ENCODE assay signal across 8 cellular contexts in the genomic region with DNA sequence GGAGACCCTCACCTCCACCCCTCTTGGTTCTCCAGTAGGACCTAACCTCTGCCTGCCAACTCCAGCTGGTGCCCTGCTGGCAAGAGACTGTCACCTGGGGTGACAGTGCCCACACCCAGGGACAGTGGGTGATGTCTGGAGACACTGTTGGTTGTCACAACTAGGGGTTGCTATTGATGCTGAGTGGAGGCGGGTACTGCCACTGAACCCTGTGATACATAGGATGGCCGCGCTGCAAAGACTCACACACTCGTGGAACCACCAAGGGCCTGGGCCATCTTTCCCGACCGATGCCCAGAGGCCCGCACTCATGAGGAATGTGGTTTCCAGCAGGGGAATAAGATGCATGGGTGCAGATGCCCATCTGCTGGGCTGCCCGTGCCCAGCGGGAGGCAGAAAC.
"Had no signal": no experiment of that assay in that cellular context is flagged by ENCODE, and none has a peak within 500 bp of the region (broad histone marks: within the 10 kb centered on the region; RNA-seq: fewer than 3 reads in every experiment).

No MANE protein-coding gene starts in this region.

- ATAC-seq: HCT116 had no signal

- H3K27ac ChIP-seq: HL-60 had no signal

- H3K4me3 ChIP-seq: HAP-1 had no signal

- H3K36me3 ChIP-seq: HAP-1 had no signal

- H3K4me1 ChIP-seq: HAP-1 had no signal

- H3K4me3 Mint-ChIP-seq: HFFc6, IgD-negative memory B cell had no signal

- DNase-seq: GOT3, H7, HFFc6, KBM-7 had no signal

- H3K27ac Mint-ChIP-seq: HFFc6, IgD-negative memory B cell had no signal

- H3K9me3 ChIP-seq: HAP-1 had no signal
